Comparison of ENCODE assay signal across 33 cellular contexts in the genomic region with DNA sequence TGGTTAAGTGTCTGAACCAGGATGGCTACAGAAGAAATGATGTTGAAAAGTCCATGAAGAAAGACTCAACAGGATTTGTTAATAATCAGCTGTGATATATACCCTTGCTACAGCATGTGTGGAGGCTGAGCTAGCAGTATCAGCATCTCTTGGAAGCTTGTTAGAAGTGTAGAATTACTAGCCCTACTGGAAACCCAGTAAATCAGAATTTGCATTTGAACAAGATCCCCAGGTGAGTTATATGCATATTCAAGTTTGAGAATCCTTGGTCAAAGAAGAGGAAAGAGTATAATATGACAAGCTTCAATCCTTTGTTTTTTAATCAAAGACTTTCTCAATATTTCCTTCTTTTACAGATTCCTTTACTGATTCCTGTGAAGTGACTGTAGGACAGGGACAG.
"Had no signal": no experiment of that assay in that cellular context is flagged by ENCODE, and none has a peak within 500 bp of the region (broad histone marks: within the 10 kb centered on the region; RNA-seq: fewer than 3 reads in every experiment).

No MANE protein-coding gene starts in this region.

- ATAC-seq: body of pancreas; gastroesophageal sphincter; natural killer cell; psoas muscle; stimulated activated memory B cell treated with anti-CD40 and anti-IgM and Interleukin-4, amounts not matched to agents 10 μg/mL and 1 μg/mL and 100 μg/mL, for 72 hours; stimulated activated naive CD8-positive, alpha-beta T cell treated with anti-CD3 and anti-CD28 coated beads, Interleukin-15, amount 100 ng/mL, for 72 hours had no signal

- H3K9me3 Mint-ChIP-seq: activated CD4-positive, alpha-beta memory T cell treated with anti-CD3 and anti-CD28 coated beads for 36 hours; activated CD4-positive, alpha-beta T cell treated with anti-CD3 and anti-CD28 coated beads, Interleukin-2, amount 10 ng/mL, durations not matched to agents 24 days and 14 days; activated naive CD4-positive, alpha-beta T cell treated with anti-CD3 and anti-CD28 coated beads for 36 hours; activated T-helper 1 cell treated with anti-CD3 and anti-CD28 coated beads, Interleukin-12 subunit alpha, Interleukin-12 subunit beta, Interleukin-2, Interleukin-4 antibody, amounts not matched to agents 30 ng/mL and 10 ng/mL and 1 ng/mL, durations not matched to agents 14 hours and 24 hours and 36 hours; neural progenitor cell; stimulated activated memory B cell treated with anti-CD40 and anti-IgM and Interleukin-4, amounts not matched to agents 10 μg/mL and 1 μg/mL and 100 μg/mL, for 72 hours; stimulated activated naive CD8-positive, alpha-beta T cell treated with anti-CD3 and anti-CD28 coated beads, Interleukin-15, amount 100 ng/mL, for 72 hours; type B pancreatic cell had no signal

- H3K9me3 ChIP-seq: adrenal gland, body of pancreas, gastroesophageal sphincter, psoas muscle, sigmoid colon, uterus had no signal

- H3K4me1 Mint-ChIP-seq: activated CD4-positive, alpha-beta T cell treated with anti-CD3 and anti-CD28 coated beads, Interleukin-2, amount 10 ng/mL, durations not matched to agents 24 days and 14 days; activated naive CD8-positive, alpha-beta T cell treated with anti-CD3 and anti-CD28 coated beads for 36 hours; memory B cell; natural killer cell; stimulated activated memory B cell treated with anti-CD40 and anti-IgM and Interleukin-4, amounts not matched to agents 10 μg/mL and 1 μg/mL and 100 μg/mL, for 72 hours; stimulated activated naive CD8-positive, alpha-beta T cell treated with anti-CD3 and anti-CD28 coated beads, Interleukin-15, amount 100 ng/mL, for 72 hours had no signal

- H3K9ac ChIP-seq: neural progenitor cell, parathyroid adenoma had no signal

- H3K27ac Mint-ChIP-seq: activated CD4-positive, alpha-beta memory T cell treated with anti-CD3 and anti-CD28 coated beads for 36 hours; activated CD4-positive, alpha-beta T cell treated with anti-CD3 and anti-CD28 coated beads, Interleukin-2, amount 10 ng/mL, durations not matched to agents 24 days and 14 days; activated naive CD4-positive, alpha-beta T cell treated with anti-CD3 and anti-CD28 coated beads for 36 hours; activated naive CD8-positive, alpha-beta T cell treated with anti-CD3 and anti-CD28 coated beads for 36 hours; activated T-helper 1 cell treated with anti-CD3 and anti-CD28 coated beads, Interleukin-12 subunit alpha, Interleukin-12 subunit beta, Interleukin-2, Interleukin-4 antibody, amounts not matched to agents 30 ng/mL and 10 ng/mL and 1 ng/mL, durations not matched to agents 14 hours and 24 hours and 36 hours; memory B cell; natural killer cell; neural progenitor cell; stimulated activated memory B cell treated with anti-CD40 and anti-IgM and Interleukin-4, amounts not matched to agents 10 μg/mL and 1 μg/mL and 100 μg/mL, for 72 hours; stimulated activated naive CD8-positive, alpha-beta T cell treated with anti-CD3 and anti-CD28 coated beads, Interleukin-15, amount 100 ng/mL, for 72 hours; type B pancreatic cell had no signal

- H3K27me3 Mint-ChIP-seq: activated CD4-positive, alpha-beta memory T cell treated with anti-CD3 and anti-CD28 coated beads for 36 hours; activated CD4-positive, alpha-beta T cell treated with anti-CD3 and anti-CD28 coated beads, Interleukin-2, amount 10 ng/mL, durations not matched to agents 24 days and 14 days; activated naive CD8-positive, alpha-beta T cell treated with anti-CD3 and anti-CD28 coated beads for 36 hours; memory B cell; stimulated activated memory B cell treated with anti-CD40 and anti-IgM and Interleukin-4, amounts not matched to agents 10 μg/mL and 1 μg/mL and 100 μg/mL, for 72 hours; stimulated activated naive CD8-positive, alpha-beta T cell treated with anti-CD3 and anti-CD28 coated beads, Interleukin-15, amount 100 ng/mL, for 72 hours; type B pancreatic cell had no signal

- H3K4me3 ChIP-seq: adrenal gland, body of pancreas, dorsolateral prefrontal cortex, gastroesophageal sphincter, hepatocyte, neural progenitor cell, psoas muscle, sigmoid colon, smooth muscle cell, uterus had no signal

- H3K27ac ChIP-seq: adrenal gland, body of pancreas, dorsolateral prefrontal cortex, gastroesophageal sphincter, hepatocyte, neural progenitor cell, parathyroid adenoma, psoas muscle, sigmoid colon, uterus had no signal

- FAIRE-seq: colon had no signal

- H3K4me3 Mint-ChIP-seq: activated CD4-positive, alpha-beta memory T cell treated with anti-CD3 and anti-CD28 coated beads for 36 hours; activated CD4-positive, alpha-beta T cell treated with anti-CD3 and anti-CD28 coated beads, Interleukin-2, amount 10 ng/mL, durations not matched to agents 24 days and 14 days; activated naive CD4-positive, alpha-beta T cell treated with anti-CD3 and anti-CD28 coated beads for 36 hours; activated naive CD8-positive, alpha-beta T cell treated with anti-CD3 and anti-CD28 coated beads for 36 hours; activated T-helper 1 cell treated with anti-CD3 and anti-CD28 coated beads, Interleukin-12 subunit alpha, Interleukin-12 subunit beta, Interleukin-2, Interleukin-4 antibody, amounts not matched to agents 30 ng/mL and 10 ng/mL and 1 ng/mL, durations not matched to agents 14 hours and 24 hours and 36 hours; memory B cell; natural killer cell; neural progenitor cell; stimulated activated memory B cell treated with anti-CD40 and anti-IgM and Interleukin-4, amounts not matched to agents 10 μg/mL and 1 μg/mL and 100 μg/mL, for 72 hours; stimulated activated naive CD8-positive, alpha-beta T cell treated with anti-CD3 and anti-CD28 coated beads, Interleukin-15, amount 100 ng/mL, for 72 hours; type B pancreatic cell had no signal

- H3K4me1 ChIP-seq: adrenal gland, body of pancreas, gastroesophageal sphincter, parathyroid adenoma, psoas muscle, sigmoid colon, uterus had no signal

- H3K79me2 ChIP-seq: hepatocyte, parathyroid adenoma had no signal

- DNase-seq: activated CD4-positive, alpha-beta memory T cell treated with anti-CD3 and anti-CD28 coated beads for 36 hours; activated CD4-positive, alpha-beta T cell treated with anti-CD3 and anti-CD28 coated beads, Interleukin-2, amount 10 ng/mL, durations not matched to agents 24 days and 14 days; activated CD4-positive, CD25-positive, alpha-beta regulatory T cell treated with anti-CD3 and anti-CD28 coated beads, Interleukin-2, amount 50 U/mL, for 72 hours; activated CD8-positive, alpha-beta memory T cell treated with anti-CD3 and anti-CD28 coated beads, Interleukin-2, amount 50 U/mL, for 4 hours; activated effector memory CD4-positive, alpha-beta T cell treated with anti-CD3 and anti-CD28 coated beads, Interleukin-2, amount 50 U/mL, for 16 hours; activated naive CD4-positive, alpha-beta T cell treated with anti-CD3 and anti-CD28 coated beads for 36 hours; activated naive CD8-positive, alpha-beta T cell treated with anti-CD3 and anti-CD28 coated beads for 36 hours; activated T-cell treated with anti-CD3 and anti-CD28 coated beads, Interleukin-2, amount 50 U/mL, for 1 hour; adrenal gland; aorta; body of pancreas; dorsolateral prefrontal cortex; effector memory CD4-positive, alpha-beta T cell; natural killer cell; occipital lobe; psoas muscle; sigmoid colon; stimulated activated CD4-positive, alpha-beta T cell treated with anti-CD3 and anti-CD28 coated beads, Interleukin-1b, Interleukin-23, amount 100 ng/mL, for 48 hours; stimulated activated CD4-positive, alpha-beta T cell treated with anti-CD3 and anti-CD28 coated beads, Interleukin-4, amount 100 ng/mL, for 4 hours; stimulated activated CD8-positive, alpha-beta memory T cell treated with anti-CD3 and anti-CD28 coated beads, Interleukin-4, amount 100 ng/mL, for 48 hours; stimulated activated naive CD8-positive, alpha-beta T cell treated with anti-CD3 and anti-CD28 coated beads, Interleukin-15, amount 100 ng/mL, for 72 hours; substantia nigra; uterus had no signal

- H3K36me3 Mint-ChIP-seq: activated CD4-positive, alpha-beta memory T cell treated with anti-CD3 and anti-CD28 coated beads for 36 hours; activated naive CD8-positive, alpha-beta T cell treated with anti-CD3 and anti-CD28 coated beads for 36 hours; memory B cell; neural progenitor cell; stimulated activated memory B cell treated with anti-CD40 and anti-IgM and Interleukin-4, amounts not matched to agents 10 μg/mL and 1 μg/mL and 100 μg/mL, for 72 hours; type B pancreatic cell had no signal

- H3K4me2 ChIP-seq: hepatocyte, neural progenitor cell, smooth muscle cell had no signal

- H2AFZ ChIP-seq: hepatocyte, neural progenitor cell, parathyroid adenoma had no signal

- H3K27me3 ChIP-seq: body of pancreas, gastroesophageal sphincter, hepatocyte, neural progenitor cell, sigmoid colon, uterus had no signal

- H3K36me3 ChIP-seq: adrenal gland, gastroesophageal sphincter, neural progenitor cell, sigmoid colon, uterus had no signal
